In genomic region chr16:1936945-1937479, GRCh38 we compare ENCODE assay signal across 34 cellular contexts. TPM values are rescaled to one million over a fixed set of nuclear protein-coding genes. Genes with fewer than 3 reads are reported as not detected.
"Had no signal": no experiment of that assay in that cellular context is flagged by ENCODE, and none has a peak within 500 bp of the region (broad histone marks: within the 10 kb centered on the region; RNA-seq: fewer than 3 reads in every experiment).

No MANE protein-coding gene starts in this region.

- H3K27ac ChIP-seq: ascending aorta, cardiac muscle cell, KMS-11, Peyer's patch, SK-N-MC had no signal

- H3K36me3 Mint-ChIP-seq: activated naive CD8-positive, alpha-beta T cell treated with anti-CD3 and anti-CD28 coated beads, Interleukin-2, amount 10 ng/mL, durations not matched to agents 7 days and 5 days had no signal

- H3K27me3 ChIP-seq: ascending aorta, cardiac muscle cell, Peyer's patch had no signal

- H3K4me3 Mint-ChIP-seq: activated CD4-positive, alpha-beta T cell treated with anti-CD3 and anti-CD28 coated beads, Interleukin-2, amount 10 ng/mL, durations not matched to agents 24 days and 14 days; activated CD8-positive, alpha-beta T cell treated with anti-CD3 and anti-CD28 coated beads for 36 hours; activated naive CD8-positive, alpha-beta T cell treated with anti-CD3 and anti-CD28 coated beads, Interleukin-2, amount 10 ng/mL, durations not matched to agents 7 days and 5 days; activated T-cell treated with anti-CD3 and anti-CD28 coated beads, Interleukin-2, amount 50 U/mL, for 72 hours; activated T-helper 17 cell treated with anti-CD3 and anti-CD28 coated beads, Interleukin-2, amount 50 U/mL, for 72 hours; T-helper 1 cell treated with Interleukin-12 subunit alpha and Interleukin-12 subunit beta and Interleukin-4 antibody, amounts not matched to agents 30 μg/mL and 1 μg/mL, for 36 hours; T-helper 2 cell treated with Interferon-gamma antibody and Interleukin-4, amounts not matched to agents 5 μg/mL and 100 μg/mL, for 36 hours had no signal

- H3K27me3 Mint-ChIP-seq: activated CD4-positive, alpha-beta T cell treated with anti-CD3 and anti-CD28 coated beads, Interleukin-2, amount 10 ng/mL, durations not matched to agents 24 days and 14 days; activated CD8-positive, alpha-beta T cell treated with anti-CD3 and anti-CD28 coated beads for 36 hours; activated naive CD8-positive, alpha-beta T cell treated with anti-CD3 and anti-CD28 coated beads, Interleukin-2, amount 10 ng/mL, durations not matched to agents 7 days and 5 days; activated T-helper 17 cell treated with anti-CD3 and anti-CD28 coated beads, Interleukin-2, amount 50 U/mL, for 72 hours had no signal

- H3K36me3 ChIP-seq: cardiac muscle cell had no signal

- DNase-seq: activated CD4-positive, alpha-beta T cell treated with anti-CD3 and anti-CD28 coated beads, Interleukin-2, amount 10 ng/mL, durations not matched to agents 24 days and 14 days; activated CD4-positive, alpha-beta T cell treated with anti-CD3 and anti-CD28 coated beads, Interleukin-2, amount 50 U/mL, for 4 hours; activated CD8-positive, alpha-beta T cell treated with anti-CD3 and anti-CD28 coated beads for 36 hours; activated effector memory CD4-positive, alpha-beta T cell treated with anti-CD3 and anti-CD28 coated beads, Interleukin-2, amount 50 U/mL, for 16 hours; activated naive CD4-positive, alpha-beta T cell; activated naive CD4-positive, alpha-beta T cell treated with anti-CD3 and anti-CD28 coated beads, Interleukin-2, amount 50 U/mL, for 16 hours; activated naive CD8-positive, alpha-beta T cell treated with anti-CD3 and anti-CD28 coated beads, Interleukin-2, amount 10 ng/mL, durations not matched to agents 7 days and 5 days; activated T-cell treated with anti-CD3 and anti-CD28 coated beads, Interleukin-2, amount 50 U/mL, for 1 hour; activated T-cell treated with anti-CD3 and anti-CD28 coated beads, Interleukin-2, amount 50 U/mL, for 72 hours; amygdala; MM.1S; MV-4-11; NCI-H1092; NCI-H1436 treated with DMSO at 0.1 percent for 48 hours; NCI-H1694 treated with DMSO at 0.1 percent for 48 hours; NCI-H2029; NCI-H345; NCI-H524 treated with DMSO at 0.1 percent for 48 hours; NCI-H748 treated with DMSO at 0.1 percent for 48 hours; NK-92 treated with Interleukin-12 subunit alpha and Interleukin-12 subunit beta, amount 100 ng/mL, for 24 hours; PC-3; Peyer's patch; Right ventricle myocardium superior; RPMI8226 had no signal

- ATAC-seq: activated CD8-positive, alpha-beta T cell treated with anti-CD3 and anti-CD28 coated beads for 36 hours; activated T-cell treated with anti-CD3 and anti-CD28 coated beads, Interleukin-2, amount 50 U/mL, for 72 hours; activated T-helper 17 cell treated with anti-CD3 and anti-CD28 coated beads, Interleukin-2, amount 50 U/mL, for 72 hours; PC-3 had no signal

- H3K27ac Mint-ChIP-seq: activated CD4-positive, alpha-beta T cell treated with anti-CD3 and anti-CD28 coated beads, Interleukin-2, amount 10 ng/mL, durations not matched to agents 24 days and 14 days; activated CD8-positive, alpha-beta T cell treated with anti-CD3 and anti-CD28 coated beads for 36 hours; activated naive CD8-positive, alpha-beta T cell treated with anti-CD3 and anti-CD28 coated beads, Interleukin-2, amount 10 ng/mL, durations not matched to agents 7 days and 5 days; activated T-cell treated with anti-CD3 and anti-CD28 coated beads, Interleukin-2, amount 50 U/mL, for 72 hours; activated T-helper 17 cell treated with anti-CD3 and anti-CD28 coated beads, Interleukin-2, amount 50 U/mL, for 72 hours; T-helper 1 cell treated with Interleukin-12 subunit alpha and Interleukin-12 subunit beta and Interleukin-4 antibody, amounts not matched to agents 30 μg/mL and 1 μg/mL, for 36 hours; T-helper 2 cell treated with Interferon-gamma antibody and Interleukin-4, amounts not matched to agents 5 μg/mL and 100 μg/mL, for 36 hours had no signal

- H3K4me3 ChIP-seq: ascending aorta, cardiac muscle cell, Peyer's patch, SK-N-MC had no signal

- H3K9me3 Mint-ChIP-seq: activated CD4-positive, alpha-beta T cell treated with anti-CD3 and anti-CD28 coated beads, Interleukin-2, amount 10 ng/mL, durations not matched to agents 24 days and 14 days; activated CD8-positive, alpha-beta T cell treated with anti-CD3 and anti-CD28 coated beads for 36 hours; activated naive CD8-positive, alpha-beta T cell treated with anti-CD3 and anti-CD28 coated beads, Interleukin-2, amount 10 ng/mL, durations not matched to agents 7 days and 5 days; activated T-cell treated with anti-CD3 and anti-CD28 coated beads, Interleukin-2, amount 50 U/mL, for 72 hours; activated T-helper 17 cell treated with anti-CD3 and anti-CD28 coated beads, Interleukin-2, amount 50 U/mL, for 72 hours; T-helper 1 cell treated with Interleukin-12 subunit alpha and Interleukin-12 subunit beta and Interleukin-4 antibody, amounts not matched to agents 30 μg/mL and 1 μg/mL, for 36 hours; T-helper 2 cell treated with Interferon-gamma antibody and Interleukin-4, amounts not matched to agents 5 μg/mL and 100 μg/mL, for 36 hours had no signal

RNA-seq across cellular contexts. Expression of gene RPL3L, which starts 17.5 kb away (rescaled TPM):
- total RNA-seq: activated CD8-positive, alpha-beta T cell treated with anti-CD3 and anti-CD28 coated beads for 36 hours; activated naive CD8-positive, alpha-beta T cell treated with anti-CD3 and anti-CD28 coated beads, Interleukin-2, amount 10 ng/mL, durations not matched to agents 7 days and 5 days; ascending aorta; cardiac muscle cell; LHCN-M2; NCI-H460; Peyer's patch had no signal

RNA-seq across cellular contexts. Expression of gene HS3ST6, which starts 18.8 kb away (rescaled TPM):
- total RNA-seq: activated CD4-positive, alpha-beta T cell treated with anti-CD3 and anti-CD28 coated beads, Interleukin-2, amount 10 ng/mL, durations not matched to agents 24 days and 14 days; activated CD8-positive, alpha-beta memory T cell treated with anti-CD3 and anti-CD28 coated beads for 36 hours; activated CD8-positive, alpha-beta T cell treated with anti-CD3 and anti-CD28 coated beads for 36 hours; activated naive CD8-positive, alpha-beta T cell treated with anti-CD3 and anti-CD28 coated beads, Interleukin-2, amount 10 ng/mL, durations not matched to agents 7 days and 5 days; activated T-cell treated with anti-CD3 and anti-CD28 coated beads, Interleukin-2, amount 50 U/mL, for 72 hours; activated T-helper 17 cell treated with anti-CD3 and anti-CD28 coated beads, Interleukin-2, amount 50 U/mL, for 72 hours; ascending aorta; cardiac muscle cell; LHCN-M2; PC-3; Peyer's patch; Right ventricle myocardium superior had no signal
